2 cellular contexts compared by ENCODE assay signal in the genomic region with DNA sequence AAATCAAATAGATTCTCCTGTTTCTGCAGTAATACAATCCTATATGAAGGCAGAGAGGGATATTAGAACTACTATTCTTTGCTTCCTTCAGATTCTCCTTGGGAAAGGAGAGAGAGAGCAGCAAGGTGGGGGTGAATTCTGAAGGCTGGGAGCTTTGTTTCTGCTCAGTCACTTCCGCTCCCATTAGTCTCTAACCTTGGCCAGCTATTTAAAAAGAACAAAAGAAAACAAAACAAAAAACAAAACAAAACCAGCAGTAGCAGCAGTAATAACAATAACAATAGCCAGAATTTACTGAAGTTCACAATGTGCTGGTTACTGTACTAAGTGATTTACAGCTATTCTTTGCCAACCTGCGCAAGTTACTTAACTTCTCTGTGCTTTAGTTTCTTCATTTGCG.
TF ChIP-seq lines count a peak whose summit lies in the region.

No MANE protein-coding gene starts in this region.

TF ChIP-seq in GM23338, 12 proteins besides CTCF, POLR2A, EP300 and RAD21 (continues in another document):
- TF ChIP-seq, protein P1, sequence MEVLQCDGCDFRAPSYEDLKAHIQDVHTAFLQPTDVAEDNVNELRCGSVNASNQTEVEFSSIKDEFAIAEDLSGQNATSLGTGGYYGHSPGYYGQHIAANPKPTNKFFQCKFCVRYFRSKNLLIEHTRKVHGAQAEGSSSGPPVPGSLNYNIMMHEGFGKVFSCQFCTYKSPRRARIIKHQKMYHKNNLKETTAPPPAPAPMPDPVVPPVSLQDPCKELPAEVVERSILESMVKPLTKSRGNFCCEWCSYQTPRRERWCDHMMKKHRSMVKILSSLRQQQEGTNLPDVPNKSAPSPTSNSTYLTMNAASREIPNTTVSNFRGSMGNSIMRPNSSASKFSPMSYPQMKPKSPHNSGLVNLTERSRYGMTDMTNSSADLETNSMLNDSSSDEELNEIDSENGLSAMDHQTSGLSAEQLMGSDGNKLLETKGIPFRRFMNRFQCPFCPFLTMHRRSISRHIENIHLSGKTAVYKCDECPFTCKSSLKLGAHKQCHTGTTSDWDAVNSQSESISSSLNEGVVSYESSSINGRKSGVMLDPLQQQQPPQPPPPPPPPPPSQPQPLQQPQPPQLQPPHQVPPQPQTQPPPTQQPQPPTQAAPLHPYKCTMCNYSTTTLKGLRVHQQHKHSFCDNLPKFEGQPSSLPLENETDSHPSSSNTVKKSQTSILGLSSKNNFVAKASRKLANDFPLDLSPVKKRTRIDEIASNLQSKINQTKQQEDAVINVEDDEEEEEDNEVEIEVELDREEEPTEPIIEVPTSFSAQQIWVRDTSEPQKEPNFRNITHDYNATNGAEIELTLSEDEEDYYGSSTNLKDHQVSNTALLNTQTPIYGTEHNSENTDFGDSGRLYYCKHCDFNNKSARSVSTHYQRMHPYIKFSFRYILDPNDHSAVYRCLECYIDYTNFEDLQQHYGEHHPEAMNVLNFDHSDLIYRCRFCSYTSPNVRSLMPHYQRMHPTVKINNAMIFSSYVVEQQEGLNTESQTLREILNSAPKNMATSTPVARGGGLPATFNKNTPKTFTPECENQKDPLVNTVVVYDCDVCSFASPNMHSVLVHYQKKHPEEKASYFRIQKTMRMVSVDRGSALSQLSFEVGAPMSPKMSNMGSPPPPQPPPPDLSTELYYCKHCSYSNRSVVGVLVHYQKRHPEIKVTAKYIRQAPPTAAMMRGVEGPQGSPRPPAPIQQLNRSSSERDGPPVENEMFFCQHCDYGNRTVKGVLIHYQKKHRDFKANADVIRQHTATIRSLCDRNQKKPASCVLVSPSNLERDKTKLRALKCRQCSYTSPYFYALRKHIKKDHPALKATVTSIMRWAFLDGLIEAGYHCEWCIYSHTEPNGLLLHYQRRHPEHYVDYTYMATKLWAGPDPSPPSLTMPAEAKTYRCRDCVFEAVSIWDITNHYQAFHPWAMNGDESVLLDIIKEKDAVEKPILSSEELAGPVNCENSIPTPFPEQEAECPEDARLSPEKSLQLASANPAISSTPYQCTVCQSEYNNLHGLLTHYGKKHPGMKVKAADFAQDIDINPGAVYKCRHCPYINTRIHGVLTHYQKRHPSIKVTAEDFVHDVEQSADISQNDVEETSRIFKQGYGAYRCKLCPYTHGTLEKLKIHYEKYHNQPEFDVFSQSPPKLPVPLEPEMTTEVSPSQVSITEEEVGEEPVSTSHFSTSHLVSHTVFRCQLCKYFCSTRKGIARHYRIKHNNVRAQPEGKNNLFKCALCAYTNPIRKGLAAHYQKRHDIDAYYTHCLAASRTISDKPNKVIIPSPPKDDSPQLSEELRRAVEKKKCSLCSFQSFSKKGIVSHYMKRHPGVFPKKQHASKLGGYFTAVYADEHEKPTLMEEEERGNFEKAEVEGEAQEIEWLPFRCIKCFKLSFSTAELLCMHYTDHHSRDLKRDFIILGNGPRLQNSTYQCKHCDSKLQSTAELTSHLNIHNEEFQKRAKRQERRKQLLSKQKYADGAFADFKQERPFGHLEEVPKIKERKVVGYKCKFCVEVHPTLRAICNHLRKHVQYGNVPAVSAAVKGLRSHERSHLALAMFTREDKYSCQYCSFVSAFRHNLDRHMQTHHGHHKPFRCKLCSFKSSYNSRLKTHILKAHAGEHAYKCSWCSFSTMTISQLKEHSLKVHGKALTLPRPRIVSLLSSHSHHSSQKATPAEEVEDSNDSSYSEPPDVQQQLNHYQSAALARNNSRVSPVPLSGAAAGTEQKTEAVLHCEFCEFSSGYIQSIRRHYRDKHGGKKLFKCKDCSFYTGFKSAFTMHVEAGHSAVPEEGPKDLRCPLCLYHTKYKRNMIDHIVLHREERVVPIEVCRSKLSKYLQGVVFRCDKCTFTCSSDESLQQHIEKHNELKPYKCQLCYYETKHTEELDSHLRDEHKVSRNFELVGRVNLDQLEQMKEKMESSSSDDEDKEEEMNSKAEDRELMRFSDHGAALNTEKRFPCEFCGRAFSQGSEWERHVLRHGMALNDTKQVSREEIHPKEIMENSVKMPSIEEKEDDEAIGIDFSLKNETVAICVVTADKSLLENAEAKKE (CRISPR knock-in tag; IDR thresholded peaks at IDR 0.05) = no peak
- TF ChIP-seq, protein P2, sequence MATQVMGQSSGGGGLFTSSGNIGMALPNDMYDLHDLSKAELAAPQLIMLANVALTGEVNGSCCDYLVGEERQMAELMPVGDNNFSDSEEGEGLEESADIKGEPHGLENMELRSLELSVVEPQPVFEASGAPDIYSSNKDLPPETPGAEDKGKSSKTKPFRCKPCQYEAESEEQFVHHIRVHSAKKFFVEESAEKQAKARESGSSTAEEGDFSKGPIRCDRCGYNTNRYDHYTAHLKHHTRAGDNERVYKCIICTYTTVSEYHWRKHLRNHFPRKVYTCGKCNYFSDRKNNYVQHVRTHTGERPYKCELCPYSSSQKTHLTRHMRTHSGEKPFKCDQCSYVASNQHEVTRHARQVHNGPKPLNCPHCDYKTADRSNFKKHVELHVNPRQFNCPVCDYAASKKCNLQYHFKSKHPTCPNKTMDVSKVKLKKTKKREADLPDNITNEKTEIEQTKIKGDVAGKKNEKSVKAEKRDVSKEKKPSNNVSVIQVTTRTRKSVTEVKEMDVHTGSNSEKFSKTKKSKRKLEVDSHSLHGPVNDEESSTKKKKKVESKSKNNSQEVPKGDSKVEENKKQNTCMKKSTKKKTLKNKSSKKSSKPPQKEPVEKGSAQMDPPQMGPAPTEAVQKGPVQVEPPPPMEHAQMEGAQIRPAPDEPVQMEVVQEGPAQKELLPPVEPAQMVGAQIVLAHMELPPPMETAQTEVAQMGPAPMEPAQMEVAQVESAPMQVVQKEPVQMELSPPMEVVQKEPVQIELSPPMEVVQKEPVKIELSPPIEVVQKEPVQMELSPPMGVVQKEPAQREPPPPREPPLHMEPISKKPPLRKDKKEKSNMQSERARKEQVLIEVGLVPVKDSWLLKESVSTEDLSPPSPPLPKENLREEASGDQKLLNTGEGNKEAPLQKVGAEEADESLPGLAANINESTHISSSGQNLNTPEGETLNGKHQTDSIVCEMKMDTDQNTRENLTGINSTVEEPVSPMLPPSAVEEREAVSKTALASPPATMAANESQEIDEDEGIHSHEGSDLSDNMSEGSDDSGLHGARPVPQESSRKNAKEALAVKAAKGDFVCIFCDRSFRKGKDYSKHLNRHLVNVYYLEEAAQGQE (IDR thresholded peaks at IDR 0.05; ENCODE audit: unreplicated experiment) = no peak
- TF ChIP-seq NANOG (IDR thresholded peaks at IDR 0.05; ENCODE audit: borderline replicate concordance) = no peak
- no peak for TF ChIP-seq ZNF331 (CRISPR knock-in tag; IDR thresholded peaks at IDR 0.05; ENCODE audit: low read depth)
- TF ChIP-seq STAT1 (IDR thresholded peaks at IDR 0.05; ENCODE audit: unreplicated experiment) = no peak
- TF ChIP-seq EZH2phosphoT487 (IDR thresholded peaks at IDR 0.05; ENCODE audit: unreplicated experiment) = no peak
- no peak for TF ChIP-seq JUNB (IDR thresholded peaks at IDR 0.05; ENCODE audit: unreplicated experiment)
- no peak for TF ChIP-seq ZNF114 (CRISPR knock-in tag; IDR thresholded peaks at IDR 0.05)
- no peak for TF ChIP-seq EZH2 (IDR thresholded peaks at IDR 0.05; ENCODE audit: low read depth, unreplicated experiment)
- peak; percentile 44; the same call in 1 of the 2 replicates for TF ChIP-seq POLR2AphosphoS5 (IDR thresholded peaks at IDR 0.05; ENCODE audit: low read depth)

TF ChIP-seq in K562, 482 proteins besides CTCF, POLR2A, EP300 and RAD21:
- no peak for TF ChIP-seq RNF2 (IDR thresholded peaks at IDR 0.05)
- no peak for TF ChIP-seq RBM14 (IDR thresholded peaks at IDR 0.05; ENCODE audit: borderline replicate concordance, insufficient read depth, low read depth, low read length)
- no peak for TF ChIP-seq ZNF165 (CRISPR knock-in tag; IDR thresholded peaks at IDR 0.05; ENCODE audit: borderline replicate concordance)
- peak; percentile 73 for TF ChIP-seq NFE2 (IDR thresholded peaks at IDR 0.05; ENCODE audit: low read depth)
TF ChIP-seq in K562: peak in this region for 1.
